8 cellular contexts compared by ENCODE assay signal in the genomic region with DNA sequence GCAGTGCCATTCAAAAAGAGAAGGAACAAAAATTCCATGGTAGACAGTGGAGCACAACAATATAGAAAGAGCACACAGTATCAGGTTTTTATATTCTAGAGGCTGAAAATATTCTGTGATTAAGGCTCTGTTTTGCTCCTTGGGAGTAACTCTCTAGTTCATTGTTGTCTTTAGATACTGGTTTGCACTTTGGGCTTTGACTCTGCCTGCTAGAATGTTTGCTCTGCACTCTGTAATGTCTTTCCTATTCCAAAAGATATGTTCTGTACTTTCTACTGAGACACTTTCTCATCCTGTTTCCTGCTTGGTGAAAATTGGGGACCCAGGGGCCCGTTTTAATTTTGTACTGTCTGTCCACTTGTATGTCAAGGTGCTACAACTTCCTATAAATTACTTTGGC.
"Had no signal": no experiment of that assay in that cellular context is flagged by ENCODE, and none has a peak within 500 bp of the region (broad histone marks: within the 10 kb centered on the region; RNA-seq: fewer than 3 reads in every experiment).

No MANE protein-coding gene starts in this region.

- DNase-seq: GDM1, GF-D8 had no signal

- ATAC-seq: GM12878 had no signal

- H3K4me3 ChIP-seq: GM12878 had no signal

- FAIRE-seq: G401.6, GM12878, GM12891, GM12892, GM18507, GM19239 had no signal
